ENCODE assay signal across 8 cellular contexts in genomic region chr17:64145751-64146417, GRCh38. TPM values are rescaled to one million over a fixed set of nuclear protein-coding genes. Genes with fewer than 3 reads are reported as not detected.
DNase-seq lines count a peak whose midpoint lies in the region; ATAC-seq and TF ChIP-seq lines count a peak whose summit lies in the region.

No MANE protein-coding gene starts in this region.

- TF ChIP-seq CTCF in astrocyte of the cerebellum (IDR thresholded peaks at IDR 0.05; ENCODE audit: low read depth, low read length, missing control alignments): peak; percentile 2

- in situ Hi-C loops in astrocyte of the cerebellum (cut with HindIII; ENCODE audit: low sequenced_read_pairs): no loop called here

- H3K4me3 ChIP-seq in astrocyte of the cerebellum (ENCODE audit: low read depth, low read length): peak overlapping the region; percentile 77

- ATAC-seq in GM18508 (IDR thresholded peaks at IDR 0.05; ENCODE audit: insufficient read depth, unreplicated experiment) (peak; percentile 72), HG02973 (IDR thresholded peaks at IDR 0.05; ENCODE audit: unreplicated experiment) (peak; percentile 88)

- peak; percentile 83 to 92 for DNase-seq in NCI-H1930 (lab: John Stamatoyannopoulos, UW)
- peak; percentile 95 for DNase-seq in T-helper 22 cell (ENCODE audit: low read depth)
- DNase-seq in astrocyte of the cerebellum (ENCODE audit: low read depth): peak; percentile 100
- peak; percentile 97 to 100 for DNase-seq in hippocampal formation (lab: John Stamatoyannopoulos, UW)
- peak; percentile 100 for DNase-seq in renal cortical epithelial cell (ENCODE audit: low read depth)
- no peak for DNase-seq in cortex of kidney (lab: John Stamatoyannopoulos, UW)

RNA-seq across cellular contexts. Expression of gene ERN1, which starts 15.9 kb away (rescaled TPM):
- total RNA-seq in renal cortical epithelial cell: 4.5 and 10.6 TPM in 2 replicates
